Comparison of ENCODE assay signal across 22 cellular contexts in the genomic region with DNA sequence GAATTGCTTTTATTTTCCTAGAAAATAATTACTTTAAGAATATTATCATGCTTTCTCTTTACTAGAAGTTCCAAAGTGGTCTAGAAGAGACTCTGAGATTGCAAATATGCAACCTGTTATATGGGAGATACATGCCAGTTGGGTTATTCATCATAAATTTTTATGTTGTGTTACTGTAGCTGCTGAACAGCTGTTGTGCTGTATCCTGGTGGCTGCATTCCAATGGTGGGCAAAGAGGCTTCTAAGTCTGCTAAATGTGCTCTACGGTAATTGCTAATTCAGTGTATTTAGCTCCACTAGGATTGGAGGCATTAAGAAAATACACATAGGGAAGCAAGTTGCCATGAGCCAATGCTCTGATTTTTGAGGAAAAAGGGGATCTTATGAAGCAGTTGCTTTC.
"Had no signal": no experiment of that assay in that cellular context is flagged by ENCODE, and none has a peak within 500 bp of the region (broad histone marks: within the 10 kb centered on the region; RNA-seq: fewer than 3 reads in every experiment).

No MANE protein-coding gene starts in this region.

- H3K9ac ChIP-seq: parathyroid adenoma had no signal

- H3K4me3 Mint-ChIP-seq: activated naive CD8-positive, alpha-beta T cell treated with anti-CD3 and anti-CD28 coated beads, Interleukin-2, amount 10 ng/mL, durations not matched to agents 7 days and 5 days; stimulated activated naive CD8-positive, alpha-beta T cell treated with anti-CD3 and anti-CD28 coated beads, Interleukin-15, Interleukin-2, amounts not matched to agents 100 ng/mL and 50 ng/mL, for 24 hours; T-cell had no signal

- H3K27ac Mint-ChIP-seq: activated naive CD8-positive, alpha-beta T cell treated with anti-CD3 and anti-CD28 coated beads, Interleukin-2, amount 10 ng/mL, durations not matched to agents 7 days and 5 days; activated T-helper 2 cell treated with anti-CD3 and anti-CD28 coated beads, Interferon-gamma antibody, Interleukin-2, Interleukin-4, amounts not matched to agents 10 μg/mL and 5 μg/mL and 100 μg/mL, durations not matched to agents 14 hours and 24 hours and 36 hours; stimulated activated naive CD8-positive, alpha-beta T cell treated with anti-CD3 and anti-CD28 coated beads, Interleukin-15, Interleukin-2, amounts not matched to agents 100 ng/mL and 50 ng/mL, for 24 hours; T-cell had no signal

- H3K27me3 Mint-ChIP-seq: activated naive CD8-positive, alpha-beta T cell treated with anti-CD3 and anti-CD28 coated beads, Interleukin-2, amount 10 ng/mL, durations not matched to agents 7 days and 5 days; stimulated activated naive CD8-positive, alpha-beta T cell treated with anti-CD3 and anti-CD28 coated beads, Interleukin-15, Interleukin-2, amounts not matched to agents 100 ng/mL and 50 ng/mL, for 24 hours; T-cell had no signal

- H3K4me1 ChIP-seq: body of pancreas, gastroesophageal sphincter, parathyroid adenoma, thyroid gland had no signal

- H3K9me3 ChIP-seq: body of pancreas, gastroesophageal sphincter, thyroid gland had no signal

- H3K36me3 Mint-ChIP-seq: activated naive CD8-positive, alpha-beta T cell treated with anti-CD3 and anti-CD28 coated beads, Interleukin-2, amount 10 ng/mL, durations not matched to agents 7 days and 5 days; T-cell had no signal

- H3K9me3 Mint-ChIP-seq: activated naive CD8-positive, alpha-beta T cell treated with anti-CD3 and anti-CD28 coated beads, Interleukin-2, amount 10 ng/mL, durations not matched to agents 7 days and 5 days; activated T-helper 2 cell treated with anti-CD3 and anti-CD28 coated beads, Interferon-gamma antibody, Interleukin-2, Interleukin-4, amounts not matched to agents 10 μg/mL and 5 μg/mL and 100 μg/mL, durations not matched to agents 14 hours and 24 hours and 36 hours had no signal

- H3K4me3 ChIP-seq: body of pancreas, gastroesophageal sphincter, thyroid gland had no signal

- H3K4me1 Mint-ChIP-seq: activated naive CD8-positive, alpha-beta T cell treated with anti-CD3 and anti-CD28 coated beads, Interleukin-2, amount 10 ng/mL, durations not matched to agents 7 days and 5 days; T-cell had no signal

- H3K27ac ChIP-seq: body of pancreas, gastroesophageal sphincter, parathyroid adenoma, thyroid gland had no signal

- ATAC-seq: body of pancreas, gastroesophageal sphincter, left ventricle myocardium superior, right cardiac atrium, T-cell had no signal

- H3K27me3 ChIP-seq: body of pancreas, gastroesophageal sphincter, thyroid gland had no signal

- DNase-seq: activated CD4-positive, alpha-beta T cell treated with anti-CD3 and anti-CD28 coated beads for 1 hour; activated CD4-positive, alpha-beta T cell treated with anti-CD3 and anti-CD28 coated beads, Interleukin-2, amount 50 U/mL, for 1 hour; activated naive CD4-positive, alpha-beta T cell treated with Interleukin-2 at 50 U/mL for 16 hours; activated naive CD8-positive, alpha-beta T cell treated with anti-CD3 and anti-CD28 coated beads, Interleukin-2, amount 10 ng/mL, durations not matched to agents 7 days and 5 days; activated T-cell treated with anti-CD3 and anti-CD28 coated beads, Interleukin-2, amount 50 U/mL, for 1 hour; body of pancreas; caudate nucleus; effector memory CD4-positive, alpha-beta T cell; head of caudate nucleus; left ventricle myocardium superior; mammary epithelial cell; nucleus accumbens; right cardiac atrium; stimulated activated CD4-positive, alpha-beta T cell treated with anti-CD3 and anti-CD28 coated beads, Interleukin-12 subunit alpha, Interleukin-12 subunit beta, amount 100 ng/mL, for 4 hours; stimulated activated CD4-positive, alpha-beta T cell treated with anti-CD3 and anti-CD28 coated beads, Interleukin-4, amount 100 ng/mL, for 4 hours; substantia nigra; T-cell; thyroid gland had no signal

- H2AFZ ChIP-seq: parathyroid adenoma had no signal

- H3K36me3 ChIP-seq: gastroesophageal sphincter, thyroid gland had no signal
